ENCODE assay signal across 21 cellular contexts in the genomic region with DNA sequence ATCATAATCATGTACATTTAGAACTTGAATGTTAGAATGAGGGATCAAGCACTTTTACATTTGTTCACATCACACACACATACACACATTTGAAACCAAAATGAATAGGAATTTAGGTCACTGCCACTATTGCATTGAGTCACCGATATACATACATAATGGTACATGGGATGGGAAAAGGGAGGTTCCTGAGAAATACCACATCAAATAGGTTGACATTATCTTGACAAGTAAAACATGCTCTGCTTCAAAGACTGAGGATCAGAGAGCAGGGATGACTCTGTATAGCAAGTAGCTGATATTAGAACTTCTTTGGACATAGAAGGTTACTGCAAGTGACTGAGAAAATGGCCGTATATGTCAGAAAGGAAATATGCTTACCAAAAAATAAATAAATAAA.
A peak's percentile ranks its signal among the peaks of the same experiment; 100 is the strongest.
DNase-seq lines count a peak whose midpoint lies in the region; ATAC-seq, FAIRE-seq and TF ChIP-seq lines count a peak whose summit lies in the region.
"Had no signal": no experiment of that assay in that cellular context is flagged by ENCODE, and none has a peak within 500 bp of the region (broad histone marks: within the 10 kb centered on the region; RNA-seq: fewer than 3 reads in every experiment).

No MANE protein-coding gene starts in this region.

- H2AFZ ChIP-seq in DND-41 (ENCODE audit: low read depth, low read length) (no peak overlapping the region), GM12878 (ENCODE audit: control insufficient read depth, low read depth, low read length) (no peak overlapping the region)

- no peak for TF ChIP-seq RAD21 in GM12878 (IDR thresholded peaks at IDR 0.05; ENCODE audit: insufficient read depth, low read depth, low read length)

- H3K4me2 ChIP-seq in DND-41 (ENCODE audit: insufficient read depth, low read length) (no peak overlapping the region), GM12878 (ENCODE audit: control insufficient read depth, insufficient read depth) (no peak overlapping the region)
- H3K4me2 ChIP-seq: A549, BLaER1 had no signal

- TF ChIP-seq POLR2A in GM12878 (IDR thresholded peaks at IDR 0.05; ENCODE audit: low read depth, low read length), result no peak

- RAD21 ChIA-PET in GM12878 (lab: Charles Lee; ENCODE audit: unreplicated experiment), result no interaction called here

- WGBS in GM12878 (ENCODE audit: insufficient coverage, insufficient replicate concordance, low lambda C conversion rate, missing lambda C conversion rate), result 86% methylated on average over 2 of the region's 2 CpGs

- no peaks in the 10 kb centered on the region for H3K36me3 ChIP-seq in DND-41 (ENCODE audit: insufficient read depth, low read length)
- H3K36me3 ChIP-seq in GM12878 (ENCODE audit: control insufficient read depth in 2 of 2, insufficient read depth in 2 of 2, low read length in 1 of 2), result no peaks in the 10 kb centered on the region
- H3K36me3 ChIP-seq in upper lobe of right lung, result no peaks in the 10 kb centered on the region
- H3K36me3 ChIP-seq in H7 (replicated peaks; ENCODE audit: control insufficient read depth, insufficient read depth, low read length), result no peaks in the 10 kb centered on the region
- H3K36me3 ChIP-seq: BE2C, BLaER1 had no signal

- H3K27me3 ChIP-seq in DND-41 (ENCODE audit: insufficient read depth, low read length, poor library complexity), result no peaks in the 10 kb centered on the region
- H3K27me3 ChIP-seq in GM12878 (replicated peaks in 1 of 2; ENCODE audit: control insufficient read depth in 2 of 2, insufficient read depth in 2 of 2, low read length in 1 of 2), result no peaks in the 10 kb centered on the region
- H3K27me3 ChIP-seq in upper lobe of right lung, result no peaks in the 10 kb centered on the region
- H3K27me3 ChIP-seq in H7 (ENCODE audit: control insufficient read depth, insufficient read depth, low read length), result no peaks in the 10 kb centered on the region
- H3K27me3 ChIP-seq: BE2C, BLaER1 had no signal

- H4K20me1 ChIP-seq in DND-41 (ENCODE audit: insufficient read depth, low read length), result no peaks in the 10 kb centered on the region
- no peaks in the 10 kb centered on the region for H4K20me1 ChIP-seq in GM12878 (ENCODE audit: control insufficient read depth, insufficient read depth)
- H4K20me1 ChIP-seq: BLaER1 had no signal

- TF ChIP-seq EP300 in GM12878 (IDR thresholded peaks at IDR 0.05; ENCODE audit: borderline replicate concordance in 1 of 2, control insufficient read depth in 1 of 2, low read depth in 2 of 2, low read length in 2 of 2), result no peak

- H3K4me1 ChIP-seq in DND-41 (ENCODE audit: insufficient read depth, low read length) (no peaks in the 10 kb centered on the region), GM12878 (ENCODE audit: control insufficient read depth, insufficient read depth, low read length) (no peaks in the 10 kb centered on the region), upper lobe of right lung (no peaks in the 10 kb centered on the region)
- H3K4me1 ChIP-seq: A549, BE2C, BLaER1, Caco-2 had no signal

- DNase-seq in DND-41 (no peak), GM12878 (ENCODE audit: low read depth, low spot score) (no peak), upper lobe of right lung (no peak), H7 (no peak), CD1c-positive myeloid dendritic cell (ENCODE audit: extremely low spot score) (no peak)
- peak; percentile 23 for DNase-seq in Jurkat, Clone E6-1 (ENCODE audit: low read depth, low spot score)
- DNase-seq: BE2C; C1 segment of cervical spinal cord; Caco-2; Calu3; CD4-positive, alpha-beta T cell; CD8-positive, alpha-beta T cell; DMS79 treated with DMSO at 0.1 percent for 48 hours; EL; GDM1 had no signal

- in situ Hi-C loops in GM12878 (cut with MboI), result no loop called here

- H3K27ac ChIP-seq in DND-41 (ENCODE audit: low read length), result no peak overlapping the region
- no peak overlapping the region for H3K27ac ChIP-seq in GM12878 (ENCODE audit: control insufficient read depth, insufficient read depth)
- no peak overlapping the region for H3K27ac ChIP-seq in upper lobe of right lung
- H3K27ac ChIP-seq: 22Rv1, A549, BLaER1 had no signal

- intact Hi-C loops in GM12878 (cut with micrococcal nuclease; ENCODE audit: unreplicated experiment) (no loop called here), upper lobe of right lung (cut with DNase I) (no loop called here)

- no peaks in the 10 kb centered on the region for H3K9me3 ChIP-seq in DND-41 (ENCODE audit: insufficient read depth, low read length, severe bottlenecking)
- no peaks in the 10 kb centered on the region for H3K9me3 ChIP-seq in GM12878 (replicated peaks; ENCODE audit: control insufficient read depth, insufficient read depth, low read length)
- no peaks in the 10 kb centered on the region for H3K9me3 ChIP-seq in upper lobe of right lung
- H3K9me3 ChIP-seq: A549, BE2C, BLaER1, Caco-2 had no signal

- H3K4me3 ChIP-seq in DND-41 (ENCODE audit: low read depth in 1 of 2, low read length in 2 of 2) (no peak overlapping the region), GM12878 (no peak overlapping the region), upper lobe of right lung (no peak overlapping the region), H7 (ENCODE audit: insufficient read depth, low read depth, low read length) (no peak overlapping the region)
- H3K4me3 ChIP-seq in Jurkat, Clone E6-1 (ENCODE audit: low read length), result no peak overlapping the region
- H3K4me3 ChIP-seq: A549, BLaER1 had no signal

- CTCF ChIA-PET in GM12878 (lab: Yijun Ruan, JAX), result no interaction called here

- TF ChIP-seq CTCF in DND-41 (IDR thresholded peaks at IDR 0.05; ENCODE audit: borderline replicate concordance, extremely low read depth, low read length, poor library complexity, severe bottlenecking) (no peak), GM12878 (IDR thresholded peaks at IDR 0.05 in 2 of 3, conservative IDR thresholded peaks at IDR 0.05 in 1 of 3; ENCODE audit: control insufficient read depth in 2 of 3, extremely low read depth in 1 of 3, insufficient read depth in 1 of 3, low read depth in 3 of 3, low read length in 3 of 3) (no peak), upper lobe of right lung (IDR thresholded peaks at IDR 0.05) (no peak)

- H3K79me2 ChIP-seq in DND-41 (ENCODE audit: insufficient read depth, low read length), result no peaks in the 10 kb centered on the region
- no peaks in the 10 kb centered on the region for H3K79me2 ChIP-seq in GM12878 (ENCODE audit: control insufficient read depth, insufficient read depth, low read length)

- no peak for FAIRE-seq in GM12878 (lab: Jason Lieb, UNC)
- FAIRE-seq: A549, D721Med, GM12892, GM18507 had no signal

- H3K9ac ChIP-seq in DND-41 (ENCODE audit: low read depth, low read length) (no peak overlapping the region), GM12878 (ENCODE audit: control insufficient read depth, insufficient read depth, low read length) (no peak overlapping the region)
- H3K9ac ChIP-seq: BLaER1 had no signal

- no TSS peak for BruUV-seq in GM12878 (replicated peaks; lab: Mats Ljungman, UMichigan)

- SMC1A ChIA-PET in GM12878 (lab: Charles Lee; ENCODE audit: uncharacterized antibody, unreplicated experiment), result no interaction called here

- POLR2A ChIA-PET in GM12878 (lab: Charles Lee), result no interaction called here

- ATAC-seq in DND-41 (ENCODE audit: insufficient read depth, low read depth) (peak; percentile 44; the same call in 1 of the 3 replicates), GM12878 (no peak), upper lobe of right lung (no peak)
- ATAC-seq: A549; CD8-positive, alpha-beta T cell had no signal

TF ChIP-seq in GM12878, 131 proteins besides CTCF, POLR2A, EP300 and RAD21:
- TF ChIP-seq PML (IDR thresholded peaks at IDR 0.05; ENCODE audit: low read length), result no peak
- no peak for TF ChIP-seq RBBP5 (conservative IDR thresholded peaks at IDR 0.05)
- no peak for TF ChIP-seq ZBED1 (IDR thresholded peaks at IDR 0.05; ENCODE audit: borderline replicate concordance)
- TF ChIP-seq TCF7 (IDR thresholded peaks at IDR 0.05; ENCODE audit: borderline replicate concordance), result peak; percentile 58; the same call in 1 of the 2 replicates
- TF ChIP-seq, protein P1, sequence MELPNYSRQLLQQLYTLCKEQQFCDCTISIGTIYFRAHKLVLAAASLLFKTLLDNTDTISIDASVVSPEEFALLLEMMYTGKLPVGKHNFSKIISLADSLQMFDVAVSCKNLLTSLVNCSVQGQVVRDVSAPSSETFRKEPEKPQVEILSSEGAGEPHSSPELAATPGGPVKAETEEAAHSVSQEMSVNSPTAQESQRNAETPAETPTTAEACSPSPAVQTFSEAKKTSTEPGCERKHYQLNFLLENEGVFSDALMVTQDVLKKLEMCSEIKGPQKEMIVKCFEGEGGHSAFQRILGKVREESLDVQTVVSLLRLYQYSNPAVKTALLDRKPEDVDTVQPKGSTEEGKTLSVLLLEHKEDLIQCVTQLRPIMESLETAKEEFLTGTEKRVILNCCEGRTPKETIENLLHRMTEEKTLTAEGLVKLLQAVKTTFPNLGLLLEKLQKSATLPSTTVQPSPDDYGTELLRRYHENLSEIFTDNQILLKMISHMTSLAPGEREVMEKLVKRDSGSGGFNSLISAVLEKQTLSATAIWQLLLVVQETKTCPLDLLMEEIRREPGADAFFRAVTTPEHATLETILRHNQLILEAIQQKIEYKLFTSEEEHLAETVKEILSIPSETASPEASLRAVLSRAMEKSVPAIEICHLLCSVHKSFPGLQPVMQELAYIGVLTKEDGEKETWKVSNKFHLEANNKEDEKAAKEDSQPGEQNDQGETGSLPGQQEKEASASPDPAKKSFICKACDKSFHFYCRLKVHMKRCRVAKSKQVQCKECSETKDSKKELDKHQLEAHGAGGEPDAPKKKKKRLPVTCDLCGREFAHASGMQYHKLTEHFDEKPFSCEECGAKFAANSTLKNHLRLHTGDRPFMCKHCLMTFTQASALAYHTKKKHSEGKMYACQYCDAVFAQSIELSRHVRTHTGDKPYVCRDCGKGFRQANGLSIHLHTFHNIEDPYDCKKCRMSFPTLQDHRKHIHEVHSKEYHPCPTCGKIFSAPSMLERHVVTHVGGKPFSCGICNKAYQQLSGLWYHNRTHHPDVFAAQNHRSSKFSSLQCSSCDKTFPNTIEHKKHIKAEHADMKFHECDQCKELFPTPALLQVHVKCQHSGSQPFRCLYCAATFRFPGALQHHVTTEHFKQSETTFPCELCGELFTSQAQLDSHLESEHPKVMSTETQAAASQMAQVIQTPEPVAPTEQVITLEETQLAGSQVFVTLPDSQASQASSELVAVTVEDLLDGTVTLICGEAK (IDR thresholded peaks at IDR 0.05; ENCODE audit: borderline replicate concordance), result no peak
- TF ChIP-seq RUNX3 (IDR thresholded peaks at IDR 0.05; ENCODE audit: low read length), result peak; percentile 28; the same call in 1 of the 2 replicates
